Comparison of ENCODE assay signal across 1 cellular context in genomic region chr11:2443406-2443805, GRCh38.
TF ChIP-seq lines count a peak whose summit lies in the region.

No MANE protein-coding gene starts in this region.

TF ChIP-seq in GM23338, 12 proteins besides CTCF, POLR2A, EP300 and RAD21 (continued from another document):
- TF ChIP-seq, protein P1, sequence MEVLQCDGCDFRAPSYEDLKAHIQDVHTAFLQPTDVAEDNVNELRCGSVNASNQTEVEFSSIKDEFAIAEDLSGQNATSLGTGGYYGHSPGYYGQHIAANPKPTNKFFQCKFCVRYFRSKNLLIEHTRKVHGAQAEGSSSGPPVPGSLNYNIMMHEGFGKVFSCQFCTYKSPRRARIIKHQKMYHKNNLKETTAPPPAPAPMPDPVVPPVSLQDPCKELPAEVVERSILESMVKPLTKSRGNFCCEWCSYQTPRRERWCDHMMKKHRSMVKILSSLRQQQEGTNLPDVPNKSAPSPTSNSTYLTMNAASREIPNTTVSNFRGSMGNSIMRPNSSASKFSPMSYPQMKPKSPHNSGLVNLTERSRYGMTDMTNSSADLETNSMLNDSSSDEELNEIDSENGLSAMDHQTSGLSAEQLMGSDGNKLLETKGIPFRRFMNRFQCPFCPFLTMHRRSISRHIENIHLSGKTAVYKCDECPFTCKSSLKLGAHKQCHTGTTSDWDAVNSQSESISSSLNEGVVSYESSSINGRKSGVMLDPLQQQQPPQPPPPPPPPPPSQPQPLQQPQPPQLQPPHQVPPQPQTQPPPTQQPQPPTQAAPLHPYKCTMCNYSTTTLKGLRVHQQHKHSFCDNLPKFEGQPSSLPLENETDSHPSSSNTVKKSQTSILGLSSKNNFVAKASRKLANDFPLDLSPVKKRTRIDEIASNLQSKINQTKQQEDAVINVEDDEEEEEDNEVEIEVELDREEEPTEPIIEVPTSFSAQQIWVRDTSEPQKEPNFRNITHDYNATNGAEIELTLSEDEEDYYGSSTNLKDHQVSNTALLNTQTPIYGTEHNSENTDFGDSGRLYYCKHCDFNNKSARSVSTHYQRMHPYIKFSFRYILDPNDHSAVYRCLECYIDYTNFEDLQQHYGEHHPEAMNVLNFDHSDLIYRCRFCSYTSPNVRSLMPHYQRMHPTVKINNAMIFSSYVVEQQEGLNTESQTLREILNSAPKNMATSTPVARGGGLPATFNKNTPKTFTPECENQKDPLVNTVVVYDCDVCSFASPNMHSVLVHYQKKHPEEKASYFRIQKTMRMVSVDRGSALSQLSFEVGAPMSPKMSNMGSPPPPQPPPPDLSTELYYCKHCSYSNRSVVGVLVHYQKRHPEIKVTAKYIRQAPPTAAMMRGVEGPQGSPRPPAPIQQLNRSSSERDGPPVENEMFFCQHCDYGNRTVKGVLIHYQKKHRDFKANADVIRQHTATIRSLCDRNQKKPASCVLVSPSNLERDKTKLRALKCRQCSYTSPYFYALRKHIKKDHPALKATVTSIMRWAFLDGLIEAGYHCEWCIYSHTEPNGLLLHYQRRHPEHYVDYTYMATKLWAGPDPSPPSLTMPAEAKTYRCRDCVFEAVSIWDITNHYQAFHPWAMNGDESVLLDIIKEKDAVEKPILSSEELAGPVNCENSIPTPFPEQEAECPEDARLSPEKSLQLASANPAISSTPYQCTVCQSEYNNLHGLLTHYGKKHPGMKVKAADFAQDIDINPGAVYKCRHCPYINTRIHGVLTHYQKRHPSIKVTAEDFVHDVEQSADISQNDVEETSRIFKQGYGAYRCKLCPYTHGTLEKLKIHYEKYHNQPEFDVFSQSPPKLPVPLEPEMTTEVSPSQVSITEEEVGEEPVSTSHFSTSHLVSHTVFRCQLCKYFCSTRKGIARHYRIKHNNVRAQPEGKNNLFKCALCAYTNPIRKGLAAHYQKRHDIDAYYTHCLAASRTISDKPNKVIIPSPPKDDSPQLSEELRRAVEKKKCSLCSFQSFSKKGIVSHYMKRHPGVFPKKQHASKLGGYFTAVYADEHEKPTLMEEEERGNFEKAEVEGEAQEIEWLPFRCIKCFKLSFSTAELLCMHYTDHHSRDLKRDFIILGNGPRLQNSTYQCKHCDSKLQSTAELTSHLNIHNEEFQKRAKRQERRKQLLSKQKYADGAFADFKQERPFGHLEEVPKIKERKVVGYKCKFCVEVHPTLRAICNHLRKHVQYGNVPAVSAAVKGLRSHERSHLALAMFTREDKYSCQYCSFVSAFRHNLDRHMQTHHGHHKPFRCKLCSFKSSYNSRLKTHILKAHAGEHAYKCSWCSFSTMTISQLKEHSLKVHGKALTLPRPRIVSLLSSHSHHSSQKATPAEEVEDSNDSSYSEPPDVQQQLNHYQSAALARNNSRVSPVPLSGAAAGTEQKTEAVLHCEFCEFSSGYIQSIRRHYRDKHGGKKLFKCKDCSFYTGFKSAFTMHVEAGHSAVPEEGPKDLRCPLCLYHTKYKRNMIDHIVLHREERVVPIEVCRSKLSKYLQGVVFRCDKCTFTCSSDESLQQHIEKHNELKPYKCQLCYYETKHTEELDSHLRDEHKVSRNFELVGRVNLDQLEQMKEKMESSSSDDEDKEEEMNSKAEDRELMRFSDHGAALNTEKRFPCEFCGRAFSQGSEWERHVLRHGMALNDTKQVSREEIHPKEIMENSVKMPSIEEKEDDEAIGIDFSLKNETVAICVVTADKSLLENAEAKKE (CRISPR knock-in tag; IDR thresholded peaks at IDR 0.05), result no peak
- no peak for TF ChIP-seq STAT1 (IDR thresholded peaks at IDR 0.05; ENCODE audit: unreplicated experiment)
- no peak for TF ChIP-seq ETS1 (IDR thresholded peaks at IDR 0.05)
- no peak for TF ChIP-seq EZH2 (IDR thresholded peaks at IDR 0.05; ENCODE audit: low read depth, unreplicated experiment)
- TF ChIP-seq NANOG (IDR thresholded peaks at IDR 0.05; ENCODE audit: borderline replicate concordance), result no peak
- TF ChIP-seq POLR2AphosphoS5 (IDR thresholded peaks at IDR 0.05; ENCODE audit: low read depth), result no peak
- no peak for TF ChIP-seq ZNF331 (CRISPR knock-in tag; IDR thresholded peaks at IDR 0.05; ENCODE audit: low read depth)
- no peak for TF ChIP-seq JUNB (IDR thresholded peaks at IDR 0.05; ENCODE audit: unreplicated experiment)
TF ChIP-seq in GM23338: peak in this region for 0.
